ENCODE assay signal across 2 cellular contexts in the genomic region with DNA sequence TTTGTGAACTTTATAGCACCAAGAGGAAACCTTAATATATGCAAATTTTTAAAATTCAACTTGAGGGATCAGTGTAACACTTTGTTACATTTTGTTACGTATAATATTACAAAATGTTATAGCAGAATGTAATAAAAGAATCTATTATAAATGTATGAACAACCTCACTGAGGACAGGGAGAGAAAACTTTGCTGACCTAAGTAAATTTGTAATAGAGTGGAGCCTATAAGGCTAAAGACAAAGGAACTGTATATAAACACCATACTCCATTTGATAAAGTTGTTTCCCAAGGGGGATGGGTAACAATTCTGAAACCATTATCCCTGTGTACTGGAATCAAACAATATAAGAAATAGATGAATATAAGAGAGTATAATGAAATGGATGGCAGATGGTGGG.
TF ChIP-seq lines count a peak whose summit lies in the region.

No MANE protein-coding gene starts in this region.

TF ChIP-seq in HepG2, 621 proteins besides CTCF, POLR2A, EP300 and RAD21:
- TF ChIP-seq GABPB1 (CRISPR knock-in tag; IDR thresholded peaks at IDR 0.05) (no peak), MED8 (CRISPR knock-in tag; IDR thresholded peaks at IDR 0.05; ENCODE audit: insufficient replicate concordance) (no peak), ZNF660 (CRISPR knock-in tag; IDR thresholded peaks at IDR 0.05; ENCODE audit: borderline replicate concordance, low read depth) (no peak), TEAD2 (CRISPR knock-in tag; IDR thresholded peaks at IDR 0.05) (no peak), MAFK (conservative IDR thresholded peaks at IDR 0.05 in 1 of 2, IDR thresholded peaks at IDR 0.05 in 1 of 2; ENCODE audit: low read length in 2 of 2) (peak; percentile 53 to 84; a peak in 3 of 4 replicates), E2F2 (CRISPR knock-in tag; IDR thresholded peaks at IDR 0.05; ENCODE audit: borderline replicate concordance) (no peak), MAFF (IDR thresholded peaks at IDR 0.05; ENCODE audit: low read depth, low read length) (peak; percentile 57; the same call in 1 of the 2 replicates), PAX8 (CRISPR knock-in tag; IDR thresholded peaks at IDR 0.05; ENCODE audit: borderline replicate concordance) (no peak), ZNF841 (CRISPR knock-in tag; IDR thresholded peaks at IDR 0.05; ENCODE audit: borderline replicate concordance) (no peak)
- TF ChIP-seq, protein P1, sequence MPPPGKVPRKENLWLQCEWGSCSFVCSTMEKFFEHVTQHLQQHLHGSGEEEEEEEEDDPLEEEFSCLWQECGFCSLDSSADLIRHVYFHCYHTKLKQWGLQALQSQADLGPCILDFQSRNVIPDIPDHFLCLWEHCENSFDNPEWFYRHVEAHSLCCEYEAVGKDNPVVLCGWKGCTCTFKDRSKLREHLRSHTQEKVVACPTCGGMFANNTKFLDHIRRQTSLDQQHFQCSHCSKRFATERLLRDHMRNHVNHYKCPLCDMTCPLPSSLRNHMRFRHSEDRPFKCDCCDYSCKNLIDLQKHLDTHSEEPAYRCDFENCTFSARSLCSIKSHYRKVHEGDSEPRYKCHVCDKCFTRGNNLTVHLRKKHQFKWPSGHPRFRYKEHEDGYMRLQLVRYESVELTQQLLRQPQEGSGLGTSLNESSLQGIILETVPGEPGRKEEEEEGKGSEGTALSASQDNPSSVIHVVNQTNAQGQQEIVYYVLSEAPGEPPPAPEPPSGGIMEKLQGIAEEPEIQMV (CRISPR knock-in tag; IDR thresholded peaks at IDR 0.05; ENCODE audit: low read depth) = no peak
- TF ChIP-seq, protein P2, sequence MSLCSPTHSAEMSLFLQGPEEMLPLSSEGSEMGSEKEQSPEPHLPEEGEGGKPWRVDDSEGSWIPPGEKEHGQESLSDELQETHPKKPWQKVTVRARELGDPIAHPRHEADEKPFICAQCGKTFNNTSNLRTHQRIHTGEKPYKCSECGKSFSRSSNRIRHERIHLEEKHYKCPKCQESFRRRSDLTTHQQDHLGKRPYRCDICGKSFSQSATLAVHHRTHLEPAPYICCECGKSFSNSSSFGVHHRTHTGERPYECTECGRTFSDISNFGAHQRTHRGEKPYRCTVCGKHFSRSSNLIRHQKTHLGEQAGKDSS (CRISPR knock-in tag; IDR thresholded peaks at IDR 0.05; ENCODE audit: borderline replicate concordance, low read depth) = no peak
- TF ChIP-seq, protein P3, sequence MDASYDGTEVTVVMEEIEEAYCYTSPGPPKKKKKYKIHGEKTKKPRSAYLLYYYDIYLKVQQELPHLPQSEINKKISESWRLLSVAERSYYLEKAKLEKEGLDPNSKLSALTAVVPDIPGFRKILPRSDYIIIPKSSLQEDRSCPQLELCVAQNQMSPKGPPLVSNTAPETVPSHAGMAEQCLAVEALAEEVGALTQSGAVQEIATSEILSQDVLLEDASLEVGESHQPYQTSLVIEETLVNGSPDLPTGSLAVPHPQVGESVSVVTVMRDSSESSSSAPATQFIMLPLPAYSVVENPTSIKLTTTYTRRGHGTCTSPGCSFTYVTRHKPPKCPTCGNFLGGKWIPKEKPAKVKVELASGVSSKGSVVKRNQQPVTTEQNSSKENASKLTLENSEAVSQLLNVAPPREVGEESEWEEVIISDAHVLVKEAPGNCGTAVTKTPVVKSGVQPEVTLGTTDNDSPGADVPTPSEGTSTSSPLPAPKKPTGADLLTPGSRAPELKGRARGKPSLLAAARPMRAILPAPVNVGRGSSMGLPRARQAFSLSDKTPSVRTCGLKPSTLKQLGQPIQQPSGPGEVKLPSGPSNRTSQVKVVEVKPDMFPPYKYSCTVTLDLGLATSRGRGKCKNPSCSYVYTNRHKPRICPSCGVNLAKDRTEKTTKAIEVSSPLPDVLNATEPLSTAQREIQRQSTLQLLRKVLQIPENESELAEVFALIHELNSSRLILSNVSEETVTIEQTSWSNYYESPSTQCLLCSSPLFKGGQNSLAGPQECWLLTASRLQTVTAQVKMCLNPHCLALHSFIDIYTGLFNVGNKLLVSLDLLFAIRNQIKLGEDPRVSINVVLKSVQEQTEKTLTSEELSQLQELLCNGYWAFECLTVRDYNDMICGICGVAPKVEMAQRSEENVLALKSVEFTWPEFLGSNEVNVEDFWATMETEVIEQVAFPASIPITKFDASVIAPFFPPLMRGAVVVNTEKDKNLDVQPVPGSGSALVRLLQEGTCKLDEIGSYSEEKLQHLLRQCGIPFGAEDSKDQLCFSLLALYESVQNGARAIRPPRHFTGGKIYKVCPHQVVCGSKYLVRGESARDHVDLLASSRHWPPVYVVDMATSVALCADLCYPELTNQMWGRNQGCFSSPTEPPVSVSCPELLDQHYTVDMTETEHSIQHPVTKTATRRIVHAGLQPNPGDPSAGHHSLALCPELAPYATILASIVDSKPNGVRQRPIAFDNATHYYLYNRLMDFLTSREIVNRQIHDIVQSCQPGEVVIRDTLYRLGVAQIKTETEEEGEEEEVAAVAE (CRISPR knock-in tag; IDR thresholded peaks at IDR 0.05; ENCODE audit: borderline replicate concordance) = no peak

TF ChIP-seq in H1, 55 proteins besides CTCF, POLR2A, EP300 and RAD21:
- TF ChIP-seq CHD2 (IDR thresholded peaks at IDR 0.05; ENCODE audit: low read length) = no peak
- no peak for TF ChIP-seq MAX (IDR thresholded peaks at IDR 0.05)
- TF ChIP-seq MAFK (IDR thresholded peaks at IDR 0.05; ENCODE audit: low read depth, low read length) = 0 out of 2 replicates have a peak, but pooled peaks have one; percentile 11
- no peak for TF ChIP-seq HDAC6 (IDR thresholded peaks at IDR 0.05; ENCODE audit: low read depth, low read length)
- TF ChIP-seq KDM5A (IDR thresholded peaks at IDR 0.05; ENCODE audit: low read length) = no peak
- TF ChIP-seq, protein P4, sequence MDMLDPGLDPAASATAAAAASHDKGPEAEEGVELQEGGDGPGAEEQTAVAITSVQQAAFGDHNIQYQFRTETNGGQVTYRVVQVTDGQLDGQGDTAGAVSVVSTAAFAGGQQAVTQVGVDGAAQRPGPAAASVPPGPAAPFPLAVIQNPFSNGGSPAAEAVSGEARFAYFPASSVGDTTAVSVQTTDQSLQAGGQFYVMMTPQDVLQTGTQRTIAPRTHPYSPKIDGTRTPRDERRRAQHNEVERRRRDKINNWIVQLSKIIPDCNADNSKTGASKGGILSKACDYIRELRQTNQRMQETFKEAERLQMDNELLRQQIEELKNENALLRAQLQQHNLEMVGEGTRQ (IDR thresholded peaks at IDR 0.05; ENCODE audit: low read length) = no peak
